Comparison of ENCODE assay signal across 18 cellular contexts in genomic region chr18:72458256-72458655, GRCh38.
DNase-seq lines count a peak whose midpoint lies in the region; ATAC-seq, FAIRE-seq and TF ChIP-seq lines count a peak whose summit lies in the region.
"Had no signal": no experiment of that assay in that cellular context is flagged by ENCODE, and none has a peak within 500 bp of the region (broad histone marks: within the 10 kb centered on the region; RNA-seq: fewer than 3 reads in every experiment).

No MANE protein-coding gene starts in this region.

- no peak overlapping the region for H3K4me3 ChIP-seq in astrocyte of the spinal cord (ENCODE audit: low read depth, low read length)
- H3K4me3 ChIP-seq: SJSA1 had no signal

- DNase-seq in NCI-H226 (peak; percentile 33), astrocyte of the spinal cord (ENCODE audit: low read depth, low spot score) (peak; percentile 32), iris pigment epithelial cell (ENCODE audit: low read depth) (peak; percentile 1), superior temporal gyrus (ENCODE audit: extremely low spot score) (peak; percentile 62), frontal cortex (ENCODE audit: low spot score in 2 of 2) (no peak), erythroblast (lab: John Stamatoyannopoulos, UW) (no peak), NCI-H2227 treated with DMSO at 0.1 percent for 48 hours (lab: John Stamatoyannopoulos, UW) (no peak)
- DNase-seq: Caco-2; CD4-positive, CD25-positive, alpha-beta regulatory T cell; GF-D8; H9; NCI-H1417; NCI-H187; NCI-H446 treated with DMSO at 0.1 percent for 48 hours; NCI-H69 had no signal

- in situ Hi-C loops in astrocyte of the spinal cord (cut with HindIII; ENCODE audit: low sequenced_read_pairs) = no loop called here

- no peak for ATAC-seq in HG03108 (IDR thresholded peaks at IDR 0.05; ENCODE audit: unreplicated experiment)
- ATAC-seq: Panc1 had no signal

- no peak for FAIRE-seq in frontal cortex (lab: Jason Lieb, UNC)

- no peak for TF ChIP-seq POLR2A in erythroblast (IDR thresholded peaks at IDR 0.05; ENCODE audit: low read length)

- TF ChIP-seq CTCF in astrocyte of the spinal cord (IDR thresholded peaks at IDR 0.05; ENCODE audit: low read depth, low read length) = no peak

Comparison
In these comparisons a context has a peak if more than half of its experiments do, and no peak if none do; other contexts are left out.
1. DNase-seq: peak in NCI-H226 (single experiment), astrocyte of the spinal cord (single experiment), iris pigment epithelial cell (single experiment) and superior temporal gyrus (single experiment); none in frontal cortex (0 of 2), erythroblast (0 of 2) and NCI-H2227 treated with DMSO at 0.1 percent for 48 hours (single experiment).